Comparison of ENCODE assay signal across 10 cellular contexts in the genomic region with DNA sequence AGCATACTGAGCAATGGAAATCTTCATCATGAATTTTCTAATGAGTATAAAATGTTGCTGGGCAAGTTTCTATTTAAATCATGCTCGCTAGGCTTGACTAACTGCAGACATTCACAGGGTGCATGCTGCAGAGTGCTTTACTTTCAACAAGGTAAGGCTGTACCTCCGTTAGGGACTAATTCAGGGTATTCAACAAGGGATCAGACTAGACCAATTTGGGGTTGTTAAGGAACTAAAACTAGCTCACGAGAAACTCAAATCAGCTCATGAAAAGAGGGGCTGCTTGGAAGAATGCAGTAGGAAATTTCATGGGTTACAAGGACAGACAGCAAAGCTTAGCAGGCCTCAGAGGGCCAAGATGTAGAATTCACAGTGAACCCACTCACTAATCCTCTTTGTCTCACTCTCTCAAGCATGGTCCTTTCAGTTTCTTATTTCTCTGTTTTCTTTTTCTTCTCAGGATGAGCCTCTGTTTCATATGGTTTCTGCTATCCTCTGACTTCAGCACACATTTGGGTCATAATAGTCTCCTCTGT. TPM values are rescaled to one million over a fixed set of nuclear protein-coding genes. Genes with fewer than 3 reads are reported as not detected.
DNase-seq lines count a peak whose midpoint lies in the region; ATAC-seq, FAIRE-seq and TF ChIP-seq lines count a peak whose summit lies in the region.
"Had no signal": no experiment of that assay in that cellular context is flagged by ENCODE, and none has a peak within 500 bp of the region (broad histone marks: within the 10 kb centered on the region; RNA-seq: fewer than 3 reads in every experiment).

No MANE protein-coding gene starts in this region.

- TF ChIP-seq CTCF in brain (conservative IDR thresholded peaks at IDR 0.05) (no peak), chondrocyte (IDR thresholded peaks at IDR 0.05) (no peak)

- H3K4me3 Mint-ChIP-seq in brain (no peak overlapping the region), chondrocyte (ENCODE audit: unreplicated experiment) (no peak overlapping the region)
- H3K4me3 Mint-ChIP-seq in activated naive CD8-positive, alpha-beta T cell treated with anti-CD3 and anti-CD28 coated beads, Interleukin-2, amount 50 U/mL, for 24 hours: no peak overlapping the region

- ATAC-seq in GM18498 (IDR thresholded peaks at IDR 0.05; ENCODE audit: unreplicated experiment) (peak; percentile 77), GM21423 (IDR thresholded peaks at IDR 0.05; ENCODE audit: unreplicated experiment) (peak; percentile 70), HG03175 (IDR thresholded peaks at IDR 0.05; ENCODE audit: unreplicated experiment) (peak; percentile 64)
- no peak for ATAC-seq in activated naive CD8-positive, alpha-beta T cell treated with anti-CD3 and anti-CD28 coated beads, Interleukin-2, amount 50 U/mL, for 24 hours

- H3K27ac Mint-ChIP-seq in brain (peak overlapping the region in 3 of 5 experiments; percentile 53 to 99 (median 92)), chondrocyte (ENCODE audit: unreplicated experiment) (no peak overlapping the region)
- H3K27ac Mint-ChIP-seq in activated naive CD8-positive, alpha-beta T cell treated with anti-CD3 and anti-CD28 coated beads, Interleukin-2, amount 50 U/mL, for 24 hours: no peak overlapping the region

- peaks cover 66% of the 10 kb centered on the region for H3K4me1 Mint-ChIP-seq in brain
- peaks cover 11% of the 10 kb centered on the region for H3K4me1 Mint-ChIP-seq in activated naive CD8-positive, alpha-beta T cell treated with anti-CD3 and anti-CD28 coated beads, Interleukin-2, amount 50 U/mL, for 24 hours
- H3K4me1 Mint-ChIP-seq in chondrocyte (ENCODE audit: low read depth): peaks cover 25% of the 10 kb centered on the region

- no peak for DNase-seq in activated naive CD8-positive, alpha-beta T cell treated with anti-CD3 and anti-CD28 coated beads, Interleukin-2, amount 50 U/mL, for 24 hours
- DNase-seq in urothelium cell line (ENCODE audit: low spot score): no peak
- no peak for DNase-seq in chondrocyte (ENCODE audit: low spot score)
- DNase-seq in GM03348 (ENCODE audit: low spot score): no peak
- DNase-seq: stimulated activated CD4-positive, alpha-beta T cell treated with anti-CD3 and anti-CD28 coated beads, Interleukin-12 subunit alpha, Interleukin-12 subunit beta, amount 100 ng/mL, for 4 hours; upper lobe of left lung had no signal

- FAIRE-seq in urothelium cell line (lab: Jason Lieb, UNC): no peak

- H3K27me3 Mint-ChIP-seq in brain: no peaks in the 10 kb centered on the region
- H3K27me3 Mint-ChIP-seq in activated naive CD8-positive, alpha-beta T cell treated with anti-CD3 and anti-CD28 coated beads, Interleukin-2, amount 50 U/mL, for 24 hours: peaks cover 1% of the 10 kb centered on the region
- H3K27me3 Mint-ChIP-seq in chondrocyte (ENCODE audit: low read depth): no peaks in the 10 kb centered on the region

- H3K36me3 Mint-ChIP-seq in brain (peaks cover 4% of the 10 kb centered on the region), chondrocyte (ENCODE audit: low read depth) (peaks cover 1% of the 10 kb centered on the region)
- no peaks in the 10 kb centered on the region for H3K36me3 Mint-ChIP-seq in activated naive CD8-positive, alpha-beta T cell treated with anti-CD3 and anti-CD28 coated beads, Interleukin-2, amount 50 U/mL, for 24 hours (ENCODE audit: low read depth)

- H3K9me3 Mint-ChIP-seq in brain (peaks cover 3 to 15% (median 10%) of the 10 kb centered on the region in 5 experiments), chondrocyte (ENCODE audit: low read depth) (peaks cover 7% of the 10 kb centered on the region)
- peaks cover 3% of the 10 kb centered on the region for H3K9me3 Mint-ChIP-seq in activated naive CD8-positive, alpha-beta T cell treated with anti-CD3 and anti-CD28 coated beads, Interleukin-2, amount 50 U/mL, for 24 hours

RNA-seq across cellular contexts. Expression of a gene that starts 2.2 kb away (rescaled TPM):
- polyA plus RNA-seq in brain (ENCODE audit: insufficient read depth, low read depth, low replicate concordance): not detected
- total RNA-seq in chondrocyte: not detected in 3 replicates

Comparison
In these comparisons a context has a peak if more than half of its experiments do, and no peak if none do; other contexts are left out.
1. H3K27ac Mint-ChIP-seq: peak in brain (3 of 5); none in activated naive CD8-positive, alpha-beta T cell treated with anti-CD3 and anti-CD28 coated beads, Interleukin-2, amount 50 U/mL, for 24 hours (single experiment) and chondrocyte (single experiment).